7 cellular contexts compared by ENCODE assay signal in genomic region chr10:19933772-19934171, GRCh38.
"Had no signal": no experiment of that assay in that cellular context is flagged by ENCODE, and none has a peak within 500 bp of the region (broad histone marks: within the 10 kb centered on the region; RNA-seq: fewer than 3 reads in every experiment).

No MANE protein-coding gene starts in this region.

- H3K4me2 ChIP-seq: GM23338 had no signal

- H3K4me3 ChIP-seq: GM23338 had no signal

- ATAC-seq: GM23338 had no signal

- DNase-seq: H9, HCEC 1CT, KG1 had no signal

- FAIRE-seq: H1, H54, HTR-8/SVneo had no signal

- H2AFZ ChIP-seq: GM23338 had no signal
